Comparison of ENCODE assay signal across 27 cellular contexts in the genomic region with DNA sequence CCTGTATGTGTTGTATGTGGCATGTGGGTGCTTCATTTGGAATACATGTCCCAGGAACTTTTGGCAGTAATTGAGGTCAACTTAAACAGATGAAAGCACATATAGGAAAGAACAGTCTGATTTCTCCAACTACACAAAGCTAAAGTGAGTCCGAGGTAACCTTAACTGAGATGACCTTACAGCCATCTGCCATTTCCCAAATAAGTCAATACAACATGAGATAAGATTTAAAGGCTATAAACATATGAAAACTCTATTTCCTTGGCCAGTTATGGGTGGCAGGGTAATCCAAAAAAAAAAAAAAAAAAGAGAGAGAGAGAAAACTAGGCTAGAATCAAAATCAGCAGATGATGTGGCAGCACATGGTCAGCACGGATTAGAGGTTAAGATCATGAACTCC.
"Had no signal": no experiment of that assay in that cellular context is flagged by ENCODE, and none has a peak within 500 bp of the region (broad histone marks: within the 10 kb centered on the region; RNA-seq: fewer than 3 reads in every experiment).

No MANE protein-coding gene starts in this region.

- H3K27me3 ChIP-seq: stomach, suprapubic skin, testis, thyroid gland, tibial artery, tibial nerve, transverse colon, upper lobe of left lung, upper lobe of right lung, uterus, vagina had no signal

- H3K36me3 ChIP-seq: stomach, suprapubic skin, thoracic aorta, thyroid gland, tibial artery, tibial nerve, transverse colon, upper lobe of left lung, upper lobe of right lung, uterus, vagina had no signal

- H3K27ac ChIP-seq: stomach, suprapubic skin, testis, thoracic aorta, thyroid gland, tibial artery, tibial nerve, transverse colon, upper lobe of left lung, upper lobe of right lung, uterus, vagina had no signal

- ATAC-seq: stimulated activated effector memory CD8-positive, alpha-beta T cell treated with anti-CD3 and anti-CD28 coated beads, Interleukin-12 subunit alpha, Interleukin-12 subunit beta, amount 100 ng/mL, for 72 hours; stimulated activated memory B cell treated with anti-CD40 and anti-IgM and Interleukin-4, amounts not matched to agents 10 μg/mL and 1 μg/mL and 100 μg/mL, for 72 hours; stimulated activated naive B cell treated with anti-CD40 and anti-IgM and Interleukin-4, amounts not matched to agents 10 μg/mL and 1 μg/mL and 100 μg/mL, for 72 hours; stimulated activated naive CD8-positive, alpha-beta T cell treated with anti-CD3 and anti-CD28 coated beads, Interleukin-15, amount 100 ng/mL, for 72 hours; stimulated activated naive CD8-positive, alpha-beta T cell treated with anti-CD3 and anti-CD28 coated beads, Interleukin-15, Interleukin-2, amounts not matched to agents 100 U/mL and 50 U/mL, for 24 hours; upper lobe of right lung had no signal

- DNase-seq: stimulated activated CD4-positive, alpha-beta T cell treated with anti-CD3 and anti-CD28 coated beads, Interleukin-2, amount 100 ng/mL, for 48 hours; stimulated activated CD4-positive, alpha-beta T cell treated with anti-CD3 and anti-CD28 coated beads, Interleukin-4, amount 100 ng/mL, for 1 hour; stimulated activated CD4-positive, alpha-beta T cell treated with anti-CD3 and anti-CD28 coated beads, Interleukin-4, amount 100 ng/mL, for 24 hours; stimulated activated CD4-positive, alpha-beta T cell treated with anti-CD3 and anti-CD28 coated beads, Interleukin-4, amount 100 ng/mL, for 4 hours; stimulated activated CD8-positive, alpha-beta memory T cell treated with anti-CD3 and anti-CD28 coated beads, Interleukin-4, amount 100 ng/mL, for 48 hours; stimulated activated naive B cell treated with anti-CD40 and anti-IgM and Interleukin-4, amounts not matched to agents 10 μg/mL and 1 μg/mL and 100 μg/mL, for 72 hours; stimulated activated naive CD4-positive, alpha-beta T cell; stimulated activated naive CD4-positive, alpha-beta T cell treated with Interleukin-2 at 50 U/mL for 16 hours; stimulated activated naive CD8-positive, alpha-beta T cell treated with anti-CD3 and anti-CD28 coated beads, Interleukin-15, amount 100 ng/mL, for 72 hours; stimulated activated naive CD8-positive, alpha-beta T cell treated with anti-CD3 and anti-CD28 coated beads, Interleukin-15, Interleukin-2, amounts not matched to agents 100 U/mL and 50 U/mL, for 24 hours; stomach; substantia nigra; testis; thyroid gland; tibial artery; transverse colon; trophoblast cell; upper lobe of left lung; upper lobe of right lung; uterus had no signal

- H3K4me1 ChIP-seq: stomach, suprapubic skin, testis, thyroid gland, tibial artery, tibial nerve, transverse colon, upper lobe of left lung, upper lobe of right lung, uterus, vagina had no signal

- H3K9me3 ChIP-seq: testis, thoracic aorta, thyroid gland, tibial artery, tibial nerve, upper lobe of right lung, uterus, vagina had no signal

- FAIRE-seq: urothelium cell line had no signal

- H3K4me3 ChIP-seq: stomach, suprapubic skin, testis, thoracic aorta, thyroid gland, tibial artery, tibial nerve, transverse colon, upper lobe of left lung, upper lobe of right lung, uterus, vagina had no signal
